6 cellular contexts compared by ENCODE assay signal in the genomic region with DNA sequence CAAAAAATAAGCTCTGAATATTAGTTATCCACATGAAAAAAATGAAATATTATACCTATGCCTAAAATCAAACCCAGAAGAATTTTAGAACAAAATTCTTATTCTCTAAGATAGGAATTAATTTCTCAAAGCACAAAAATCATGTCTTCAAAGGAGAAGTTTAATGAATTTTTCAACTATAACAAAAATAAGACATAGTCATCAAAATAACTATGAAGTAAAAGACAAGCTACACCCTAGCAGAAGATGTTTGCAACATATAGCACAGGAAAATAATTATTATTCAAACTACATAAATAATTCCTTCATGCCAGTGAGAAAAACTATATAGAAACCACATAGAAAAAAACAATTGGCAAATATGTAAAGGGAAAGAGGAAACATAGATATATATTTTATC.
"Had no signal": no experiment of that assay in that cellular context is flagged by ENCODE, and none has a peak within 500 bp of the region (broad histone marks: within the 10 kb centered on the region; RNA-seq: fewer than 3 reads in every experiment).

No MANE protein-coding gene starts in this region.

- DNase-seq: GM23248, GOT3, H7, KG1 had no signal

- FAIRE-seq: HTR-8/SVneo had no signal

- H3K36me3 ChIP-seq: HAP-1 had no signal

- H3K9ac ChIP-seq: GM23248 had no signal

- H2AFZ ChIP-seq: GM23248 had no signal

- H3K27ac ChIP-seq: GM23248 had no signal

- H3K4me3 ChIP-seq: GM23248, HAP-1 had no signal

- H3K9me3 ChIP-seq: HAP-1 had no signal
